ENCODE assay signal across 27 cellular contexts in the genomic region with DNA sequence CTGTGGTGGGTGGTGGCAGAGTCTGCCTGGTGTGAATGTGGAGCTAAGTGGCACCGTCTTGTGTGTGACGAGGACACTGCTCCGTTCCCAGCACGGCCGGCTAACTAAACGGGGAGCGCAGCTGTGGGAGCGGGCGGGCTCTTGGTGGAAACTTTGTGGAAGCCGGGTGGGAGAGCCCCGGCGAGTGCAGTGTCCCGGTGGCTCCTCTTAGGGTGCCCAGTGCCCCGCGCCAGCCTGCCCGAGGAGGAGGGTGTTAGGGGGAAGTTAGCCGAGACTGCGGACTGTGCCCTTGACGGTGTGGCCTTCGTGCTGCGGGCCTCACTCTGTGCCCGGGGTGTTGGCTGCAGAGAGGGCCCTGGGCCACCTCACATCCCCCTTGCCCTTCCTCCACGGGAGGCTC. TPM values are rescaled to one million over a fixed set of nuclear protein-coding genes. Genes with fewer than 3 reads are reported as not detected.
DNase-seq lines count a peak whose midpoint lies in the region; ATAC-seq, FAIRE-seq and TF ChIP-seq lines count a peak whose summit lies in the region.
"Had no signal": no experiment of that assay in that cellular context is flagged by ENCODE, and none has a peak within 500 bp of the region (broad histone marks: within the 10 kb centered on the region; RNA-seq: fewer than 3 reads in every experiment).

No MANE protein-coding gene starts in this region.

- TF ChIP-seq CTCF in astrocyte (IDR thresholded peaks at IDR 0.05; ENCODE audit: insufficient read depth, low read depth, low read length) = no peak
- no peak for TF ChIP-seq CTCF in type B pancreatic cell (conservative IDR thresholded peaks at IDR 0.05)
- no peak for TF ChIP-seq CTCF in WERI-Rb-1 (IDR thresholded peaks at IDR 0.05; ENCODE audit: low read depth, low read length)

- H3K36me3 ChIP-seq in astrocyte (ENCODE audit: insufficient read depth, low read length) (peaks cover 54% of the 10 kb centered on the region), WERI-Rb-1 (peaks cover 84% of the 10 kb centered on the region)

- ATAC-seq in stimulated activated naive CD8-positive, alpha-beta T cell treated with anti-CD3 and anti-CD28 coated beads, Interleukin-15, amount 100 ng/mL, for 72 hours = peak; percentile 13
- ATAC-seq in stimulated activated naive CD8-positive, alpha-beta T cell treated with anti-CD3 and anti-CD28 coated beads, Interleukin-15, Interleukin-2, amounts not matched to agents 100 U/mL and 50 U/mL, for 24 hours = no peak
- ATAC-seq in T-helper 17 cell = no peak
- ATAC-seq: left colon; mucosa of descending colon; stimulated activated memory B cell treated with anti-CD40 and anti-IgM and Interleukin-4, amounts not matched to agents 10 μg/mL and 1 μg/mL and 100 μg/mL, for 72 hours had no signal

- peaks cover 14% of the 10 kb centered on the region for H3K4me1 Mint-ChIP-seq in stimulated activated naive CD8-positive, alpha-beta T cell treated with anti-CD3 and anti-CD28 coated beads, Interleukin-15, amount 100 ng/mL, for 72 hours
- peaks cover 10% of the 10 kb centered on the region for H3K4me1 Mint-ChIP-seq in T-helper 17 cell
- peaks cover 8% of the 10 kb centered on the region for H3K4me1 Mint-ChIP-seq in astrocyte (ENCODE audit: low read depth, unreplicated experiment)
- H3K4me1 Mint-ChIP-seq in type B pancreatic cell (ENCODE audit: unreplicated experiment) = no peaks in the 10 kb centered on the region
- H3K4me1 Mint-ChIP-seq: nephron progenitor cell had no signal

- no peak overlapping the region for H3K27ac ChIP-seq in astrocyte (ENCODE audit: low read depth, low read length)
- no peak overlapping the region for H3K27ac ChIP-seq in WERI-Rb-1
- H3K27ac ChIP-seq: BLaER1 treated with 17β-estradiol and CSF1 and Interleukin-3, amounts not matched to agents 10 nM and 100 nM; epithelial cell of prostate; suprapubic skin had no signal

- no peaks in the 10 kb centered on the region for H3K27me3 Mint-ChIP-seq in stimulated activated naive CD8-positive, alpha-beta T cell treated with anti-CD3 and anti-CD28 coated beads, Interleukin-15, amount 100 ng/mL, for 72 hours
- H3K27me3 Mint-ChIP-seq in T-helper 17 cell (no peaks in the 10 kb centered on the region), astrocyte (ENCODE audit: low read depth, unreplicated experiment) (no peaks in the 10 kb centered on the region), type B pancreatic cell (no peaks in the 10 kb centered on the region)
- H3K27me3 Mint-ChIP-seq: stimulated activated memory B cell treated with anti-CD40 and anti-IgM and Interleukin-4, amounts not matched to agents 10 μg/mL and 1 μg/mL and 100 μg/mL, for 72 hours had no signal

- no peaks in the 10 kb centered on the region for H3K9me3 Mint-ChIP-seq in stimulated activated naive CD8-positive, alpha-beta T cell treated with anti-CD3 and anti-CD28 coated beads, Interleukin-15, amount 100 ng/mL, for 72 hours
- H3K9me3 Mint-ChIP-seq in astrocyte (ENCODE audit: unreplicated experiment) (no peaks in the 10 kb centered on the region), type B pancreatic cell (no peaks in the 10 kb centered on the region)
- H3K9me3 Mint-ChIP-seq: nephron progenitor cell; stimulated activated memory B cell treated with anti-CD40 and anti-IgM and Interleukin-4, amounts not matched to agents 10 μg/mL and 1 μg/mL and 100 μg/mL, for 72 hours had no signal

- no peak overlapping the region for H2AFZ ChIP-seq in astrocyte (ENCODE audit: low read depth, low read length)

- H3K9me3 ChIP-seq in T-helper 17 cell (ENCODE audit: control insufficient read depth, low read length, poor library complexity, severe bottlenecking) = no peaks in the 10 kb centered on the region
- no peaks in the 10 kb centered on the region for H3K9me3 ChIP-seq in astrocyte (ENCODE audit: insufficient read depth, low read depth, low read length)
- H3K9me3 ChIP-seq in WERI-Rb-1 (ENCODE audit: severe bottlenecking) = no peaks in the 10 kb centered on the region
- H3K9me3 ChIP-seq: BLaER1 treated with 17β-estradiol and CSF1 and Interleukin-3, amounts not matched to agents 10 nM and 100 nM; mucosa of descending colon; suprapubic skin had no signal

- peaks cover 66% of the 10 kb centered on the region for H4K20me1 ChIP-seq in astrocyte (ENCODE audit: insufficient read depth, low read length)

- H3K4me2 ChIP-seq in astrocyte (ENCODE audit: low read length) = no peak overlapping the region
- H3K4me2 ChIP-seq: BLaER1 treated with 17β-estradiol and CSF1 and Interleukin-3, amounts not matched to agents 10 nM and 100 nM had no signal

- peak overlapping the region in 1 of 2 donors; percentile 12 for H3K27ac Mint-ChIP-seq in stimulated activated naive CD8-positive, alpha-beta T cell treated with anti-CD3 and anti-CD28 coated beads, Interleukin-15, amount 100 ng/mL, for 72 hours
- H3K27ac Mint-ChIP-seq in T-helper 17 cell (peak overlapping the region; percentile 47), astrocyte (ENCODE audit: unreplicated experiment) (peak overlapping the region; percentile 3), type B pancreatic cell (peak overlapping the region; percentile 50)
- H3K27ac Mint-ChIP-seq: stimulated activated memory B cell treated with anti-CD40 and anti-IgM and Interleukin-4, amounts not matched to agents 10 μg/mL and 1 μg/mL and 100 μg/mL, for 72 hours had no signal

- H3K4me3 Mint-ChIP-seq in stimulated activated naive CD8-positive, alpha-beta T cell treated with anti-CD3 and anti-CD28 coated beads, Interleukin-15, amount 100 ng/mL, for 72 hours = no peak overlapping the region
- H3K4me3 Mint-ChIP-seq in T-helper 17 cell = no peak overlapping the region
- no peak overlapping the region for H3K4me3 Mint-ChIP-seq in astrocyte (ENCODE audit: unreplicated experiment)
- H3K4me3 Mint-ChIP-seq in type B pancreatic cell = no peak overlapping the region
- H3K4me3 Mint-ChIP-seq: nephron progenitor cell; stimulated activated memory B cell treated with anti-CD40 and anti-IgM and Interleukin-4, amounts not matched to agents 10 μg/mL and 1 μg/mL and 100 μg/mL, for 72 hours had no signal

- H3K4me3 ChIP-seq in astrocyte (ENCODE audit: insufficient read depth, low read depth, low read length) (no peak overlapping the region), WERI-Rb-1 (ENCODE audit: low read depth, low read length) (no peak overlapping the region)
- H3K4me3 ChIP-seq: BLaER1 treated with 17β-estradiol and CSF1 and Interleukin-3, amounts not matched to agents 10 nM and 100 nM; mucosa of descending colon; SK-N-MC; suprapubic skin had no signal

- no peak overlapping the region for H3K9ac ChIP-seq in astrocyte (ENCODE audit: low read length)

- H3K27me3 ChIP-seq in astrocyte (ENCODE audit: insufficient read depth, low read length) = no peaks in the 10 kb centered on the region
- H3K27me3 ChIP-seq in WERI-Rb-1 (ENCODE audit: insufficient read depth, low read depth, severe bottlenecking) = no peaks in the 10 kb centered on the region
- H3K27me3 ChIP-seq: BLaER1 treated with 17β-estradiol and CSF1 and Interleukin-3, amounts not matched to agents 10 nM and 100 nM; suprapubic skin had no signal

- DNase-seq in stimulated activated naive CD8-positive, alpha-beta T cell treated with anti-CD3 and anti-CD28 coated beads, Interleukin-15, amount 100 ng/mL, for 72 hours = no peak
- no peak for DNase-seq in stimulated activated naive CD8-positive, alpha-beta T cell treated with anti-CD3 and anti-CD28 coated beads, Interleukin-15, Interleukin-2, amounts not matched to agents 100 U/mL and 50 U/mL, for 24 hours
- DNase-seq in T-helper 17 cell (no peak), astrocyte (ENCODE audit: low read depth) (no peak), type B pancreatic cell (ENCODE audit: extremely low spot score, unreplicated experiment) (no peak), NCI-H1105 treated with DMSO at 0.1 percent for 48 hours (lab: John Stamatoyannopoulos, UW) (no peak), WERI-Rb-1 (no peak), NOMO-1 (lab: John Stamatoyannopoulos, UW; ENCODE audit: unreplicated experiment in 2 of 2) (no peak)
- DNase-seq: activated CD8-positive, alpha-beta memory T cell treated with anti-CD3 and anti-CD28 coated beads for 24 hours; activated naive CD4-positive, alpha-beta T cell; amygdala; COR-L47; DMS53; effector CD4-positive, alpha-beta T cell; hypothalamus; left colon; mucosa of descending colon; NCI-H1092; NCI-H1694 treated with DMSO at 0.1 percent for 48 hours; NCI-H446 treated with DMSO at 0.1 percent for 48 hours; NCI-H774; nephron progenitor cell had no signal

- no peak for FAIRE-seq in astrocyte (lab: Jason Lieb, UNC)

- H3K36me3 Mint-ChIP-seq in T-helper 17 cell (ENCODE audit: low read depth) (peaks cover 6% of the 10 kb centered on the region), astrocyte (ENCODE audit: low read depth, unreplicated experiment) (peaks cover 12% of the 10 kb centered on the region), type B pancreatic cell (peaks cover 9% of the 10 kb centered on the region)

- H3K4me1 ChIP-seq in astrocyte (ENCODE audit: insufficient read depth, low read length) = peaks cover 19% of the 10 kb centered on the region
- H3K4me1 ChIP-seq: BLaER1 treated with 17β-estradiol and CSF1 and Interleukin-3, amounts not matched to agents 10 nM and 100 nM had no signal

- H3K79me2 ChIP-seq in astrocyte (ENCODE audit: insufficient read depth, low read length) = peaks cover 55% of the 10 kb centered on the region

RNA-seq across cellular contexts. Expression of gene PEX10, which starts 9.9 kb away (rescaled TPM):
- total RNA-seq in T-helper 17 cell (1 to 10 TPM; 7.3 to 8.3 TPM), astrocyte (16.6 and 18.6 TPM in 2 replicates), type B pancreatic cell (ENCODE audit: low replicate concordance) (26.7 and 27.3 TPM in 2 replicates)

RNA-seq across cellular contexts. Expression of gene RER1, which starts 10.8 kb away (rescaled TPM):
- total RNA-seq in T-helper 17 cell (10 to 100 TPM; 68.4 to 70.0 TPM), astrocyte (197 and 211 TPM in 2 replicates), type B pancreatic cell (ENCODE audit: low replicate concordance) (126 and 174 TPM in 2 replicates)

RNA-seq across cellular contexts. Expression of gene MORN1, which starts 11.1 kb away (rescaled TPM):
- 1 to 10 TPM; 7.0 to 8.4 TPM for total RNA-seq in T-helper 17 cell
- total RNA-seq in astrocyte = 9.2 and 11.7 TPM in 2 replicates
- total RNA-seq in type B pancreatic cell (ENCODE audit: low replicate concordance) = 17.7 and 27.5 TPM in 2 replicates
